ENCODE assay signal across 27 cellular contexts in genomic region chr18:69883781-69884180, GRCh38.
A peak's percentile ranks its signal among the peaks of the same experiment; 100 is the strongest.
DNase-seq lines count a peak whose midpoint lies in the region; ATAC-seq, FAIRE-seq and TF ChIP-seq lines count a peak whose summit lies in the region.
"Had no signal": no experiment of that assay in that cellular context is flagged by ENCODE, and none has a peak within 500 bp of the region (broad histone marks: within the 10 kb centered on the region; RNA-seq: fewer than 3 reads in every experiment).

No MANE protein-coding gene starts in this region.

- no peaks in the 10 kb centered on the region for H3K9me3 ChIP-seq in aorta (ENCODE audit: control insufficient read depth, low read length)
- H3K9me3 ChIP-seq: A549, gastroesophageal sphincter had no signal

- TF ChIP-seq CTCF in neural crest cell (conservative IDR thresholded peaks at IDR 0.05) = no peak

- no peak for DNase-seq in activated CD8-positive, alpha-beta memory T cell treated with anti-CD3 and anti-CD28 coated beads, Interleukin-2, amount 10 ng/mL, durations not matched to agents 7 days and 5 days
- DNase-seq in activated CD8-positive, alpha-beta memory T cell treated with anti-CD3 and anti-CD28 coated beads, Interleukin-2, amount 50 U/mL, for 48 hours = no peak
- DNase-seq in GM18507 (ENCODE audit: extremely low spot score, insufficient read length, low read depth) = no peak
- peak; percentile 4 for DNase-seq in astrocyte of the hippocampus (ENCODE audit: low read depth, low spot score)
- DNase-seq in neural crest cell (ENCODE audit: low read depth, low spot score) = no peak
- DNase-seq in aorta = no peak
- no peak for DNase-seq in activated CD4-positive, alpha-beta T cell treated with anti-CD3 and anti-CD28 coated beads, Interleukin-2, amount 50 U/mL, for 1 hour
- DNase-seq: activated CD4-positive, CD25-positive, alpha-beta regulatory T cell; AML-193; cerebellar nuclear complex; dorsolateral prefrontal cortex; H9; hippocampal formation; left colon; NCI-H1092; NCI-H2029; NCI-H226; SIG-M5; SW 1271; trophoblast cell had no signal

- H3K36me3 Mint-ChIP-seq in activated CD8-positive, alpha-beta memory T cell treated with anti-CD3 and anti-CD28 coated beads, Interleukin-2, amount 10 ng/mL, durations not matched to agents 7 days and 5 days = peaks cover 39% of the 10 kb centered on the region
- no peaks in the 10 kb centered on the region for H3K36me3 Mint-ChIP-seq in neural crest cell (ENCODE audit: low read depth)
- H3K36me3 Mint-ChIP-seq: brain had no signal

- intact Hi-C loops in aorta (cut with DNase I) = no loop called here

- H3K27ac Mint-ChIP-seq in activated CD8-positive, alpha-beta memory T cell treated with anti-CD3 and anti-CD28 coated beads, Interleukin-2, amount 10 ng/mL, durations not matched to agents 7 days and 5 days = peak overlapping the region; percentile 97
- H3K27ac Mint-ChIP-seq in neural crest cell (ENCODE audit: unreplicated experiment) = peak overlapping the region; percentile 19
- H3K27ac Mint-ChIP-seq: brain had no signal

- no peaks in the 10 kb centered on the region for H3K4me1 ChIP-seq in aorta (ENCODE audit: control insufficient read depth in 1 of 2, insufficient read depth in 2 of 2, low read length in 2 of 2)
- H3K4me1 ChIP-seq: A549, gastroesophageal sphincter had no signal

- H3K36me3 ChIP-seq in aorta (ENCODE audit: control insufficient read depth in 1 of 2, insufficient read depth in 2 of 2, low read length in 1 of 2) = no peaks in the 10 kb centered on the region
- H3K36me3 ChIP-seq: gastroesophageal sphincter had no signal

- peaks cover 4% of the 10 kb centered on the region for H3K9me3 Mint-ChIP-seq in activated CD8-positive, alpha-beta memory T cell treated with anti-CD3 and anti-CD28 coated beads, Interleukin-2, amount 10 ng/mL, durations not matched to agents 7 days and 5 days (ENCODE audit: low read depth)
- peaks cover 1% of the 10 kb centered on the region for H3K9me3 Mint-ChIP-seq in neural crest cell
- H3K9me3 Mint-ChIP-seq: H9 had no signal

- CTCF ChIA-PET in activated CD8-positive, alpha-beta memory T cell treated with anti-CD3 and anti-CD28 coated beads, Interleukin-2, amount 10 ng/mL, durations not matched to agents 7 days and 5 days (lab: Charles Lee) = no interaction called here

- H3K27me3 Mint-ChIP-seq in activated CD8-positive, alpha-beta memory T cell treated with anti-CD3 and anti-CD28 coated beads, Interleukin-2, amount 10 ng/mL, durations not matched to agents 7 days and 5 days = no peaks in the 10 kb centered on the region
- no peaks in the 10 kb centered on the region for H3K27me3 Mint-ChIP-seq in neural crest cell (ENCODE audit: low read depth)
- H3K27me3 Mint-ChIP-seq: brain had no signal

- H3K27me3 ChIP-seq in aorta (ENCODE audit: control insufficient read depth in 1 of 2, insufficient read depth in 2 of 2, low read length in 1 of 2) = no peaks in the 10 kb centered on the region
- H3K27me3 ChIP-seq: dorsolateral prefrontal cortex, gastroesophageal sphincter had no signal

- H3K27ac ChIP-seq in aorta (ENCODE audit: low read depth in 1 of 2, low read length in 2 of 2) = no peak overlapping the region
- H3K27ac ChIP-seq: A549, dorsolateral prefrontal cortex, gastroesophageal sphincter had no signal

- H3K4me3 ChIP-seq in aorta (ENCODE audit: low read length in 2 of 2) = no peak overlapping the region
- H3K4me3 ChIP-seq: A549, dorsolateral prefrontal cortex, gastroesophageal sphincter had no signal

- peak; percentile 57 for FAIRE-seq in GM18507 (lab: Jason Lieb, UNC)
- FAIRE-seq: A549, endothelial cell of umbilical vein, G401.6, RCC 7860 had no signal

- H3K4me3 Mint-ChIP-seq in activated CD8-positive, alpha-beta memory T cell treated with anti-CD3 and anti-CD28 coated beads, Interleukin-2, amount 10 ng/mL, durations not matched to agents 7 days and 5 days = no peak overlapping the region
- no peak overlapping the region for H3K4me3 Mint-ChIP-seq in neural crest cell
- H3K4me3 Mint-ChIP-seq: brain, H9 had no signal

- H3K4me1 Mint-ChIP-seq in activated CD8-positive, alpha-beta memory T cell treated with anti-CD3 and anti-CD28 coated beads, Interleukin-2, amount 10 ng/mL, durations not matched to agents 7 days and 5 days = peaks cover 55% of the 10 kb centered on the region
- peaks cover 9% of the 10 kb centered on the region for H3K4me1 Mint-ChIP-seq in neural crest cell

- 50 to 52% methylated on average over 3 of the region's 3 CpGs for WGBS in aorta, 2 donors

- no peak for ATAC-seq in activated CD8-positive, alpha-beta memory T cell treated with anti-CD3 and anti-CD28 coated beads, Interleukin-2, amount 10 ng/mL, durations not matched to agents 7 days and 5 days
- ATAC-seq in aorta (ENCODE audit: low FRiP score) (no peak), HG03342 (IDR thresholded peaks at IDR 0.05; ENCODE audit: unreplicated experiment) (no peak)
- ATAC-seq: A549, gastroesophageal sphincter, left colon had no signal
